Comparison of ENCODE assay signal across 7 cellular contexts in genomic region chr7:30510124-30511074, GRCh38. TPM values are rescaled to one million over a fixed set of nuclear protein-coding genes. Genes with fewer than 3 reads are reported as not detected.
A peak's percentile ranks its signal among the peaks of the same experiment; 100 is the strongest.
DNase-seq lines count a peak whose midpoint lies in the region; ATAC-seq, FAIRE-seq and TF ChIP-seq lines count a peak whose summit lies in the region.

No MANE protein-coding gene starts in this region.

- peak; percentile 69 for ATAC-seq in GM23338
- ATAC-seq in stimulated activated naive CD8-positive, alpha-beta T cell treated with anti-CD3 and anti-CD28 coated beads, Interleukin-15, Interleukin-2, amounts not matched to agents 100 U/mL and 50 U/mL, for 24 hours = peak; percentile 49
- ATAC-seq in HG03039 (IDR thresholded peaks at IDR 0.05; ENCODE audit: unreplicated experiment) = no peak

- DNase-seq in Daoy (ENCODE audit: low read depth) (peak; percentile 48), GM23338 (ENCODE audit: low spot score) (peak; percentile 75), NCI-H748 (lab: John Stamatoyannopoulos, UW; ENCODE audit: unreplicated experiment) (peak; percentile 72), astrocyte (ENCODE audit: low read depth) (peak; percentile 8)
- peak; percentile 32 for DNase-seq in stimulated activated naive CD8-positive, alpha-beta T cell treated with anti-CD3 and anti-CD28 coated beads, Interleukin-15, Interleukin-2, amounts not matched to agents 100 U/mL and 50 U/mL, for 24 hours

- H3K9me2 ChIP-seq in GM23338 (ENCODE audit: insufficient read depth) = 0 out of 2 replicates have a peak, but pooled peaks cover 6% of the 10 kb centered on the region

- H3K79me2 ChIP-seq in GM23338 (replicated peaks; ENCODE audit: insufficient read depth) (no peaks in the 10 kb centered on the region), astrocyte (ENCODE audit: insufficient read depth, low read length) (no peaks in the 10 kb centered on the region)

- H3K9me3 Mint-ChIP-seq in GM23338 (peaks cover 28% of the 10 kb centered on the region), astrocyte (ENCODE audit: unreplicated experiment) (no peaks in the 10 kb centered on the region)

- H3K36me3 ChIP-seq in GM23338 (ENCODE audit: insufficient read depth) = no peaks in the 10 kb centered on the region
- no peaks in the 10 kb centered on the region for H3K36me3 ChIP-seq in astrocyte (ENCODE audit: insufficient read depth, low read length)

- peaks cover 10% of the 10 kb centered on the region; the same call in 2 of the 3 replicates for H3K4me1 Mint-ChIP-seq in GM23338
- H3K4me1 Mint-ChIP-seq in astrocyte (ENCODE audit: low read depth, unreplicated experiment) = no peaks in the 10 kb centered on the region

- H4K20me1 ChIP-seq in GM23338 (replicated peaks; ENCODE audit: insufficient read depth) (no peaks in the 10 kb centered on the region), astrocyte (ENCODE audit: insufficient read depth, low read length) (no peaks in the 10 kb centered on the region)

- H3K4me1 ChIP-seq in GM23338 (ENCODE audit: insufficient read depth) (no peaks in the 10 kb centered on the region), astrocyte (ENCODE audit: insufficient read depth, low read length) (no peaks in the 10 kb centered on the region)

- H3K27ac ChIP-seq in GM23338 (ENCODE audit: low read depth) = no peak overlapping the region
- H3K27ac ChIP-seq in astrocyte (ENCODE audit: low read depth, low read length) = no peak overlapping the region

- no peaks in the 10 kb centered on the region for H3K9me3 ChIP-seq in astrocyte (ENCODE audit: insufficient read depth, low read depth, low read length)

- no peaks in the 10 kb centered on the region for H3K27me3 ChIP-seq in GM23338 (ENCODE audit: insufficient read depth)
- H3K27me3 ChIP-seq in astrocyte (ENCODE audit: insufficient read depth, low read length) = no peaks in the 10 kb centered on the region

- TF ChIP-seq CTCF in GM23338 (conservative IDR thresholded peaks at IDR 0.05; ENCODE audit: low read depth in 2 of 2) (peak; percentile 76 to 97), astrocyte (IDR thresholded peaks at IDR 0.05; ENCODE audit: insufficient read depth, low read depth, low read length) (peak; percentile 80)

- no peak overlapping the region for H3K4me3 Mint-ChIP-seq in GM23338
- no peak overlapping the region for H3K4me3 Mint-ChIP-seq in astrocyte (ENCODE audit: unreplicated experiment)

- H3K9ac ChIP-seq in astrocyte (ENCODE audit: low read length) = no peak overlapping the region

- H3K27ac Mint-ChIP-seq in GM23338 (no peak overlapping the region), astrocyte (ENCODE audit: unreplicated experiment) (no peak overlapping the region)

- FAIRE-seq in astrocyte (lab: Jason Lieb, UNC) = peak; percentile 5
- FAIRE-seq in islet of Langerhans (lab: Jason Lieb, UNC) = peak; percentile 36

- H3K4me2 ChIP-seq in GM23338 (no peak overlapping the region), astrocyte (ENCODE audit: low read length) (no peak overlapping the region)

- H3F3A ChIP-seq in GM23338 (replicated peaks; ENCODE audit: low read depth) = no peaks in the 10 kb centered on the region

- H3K27me3 Mint-ChIP-seq in GM23338 (ENCODE audit: insufficient read depth, low read depth, poor library complexity) (peaks cover 9% of the 10 kb centered on the region), astrocyte (ENCODE audit: low read depth, unreplicated experiment) (no peaks in the 10 kb centered on the region)

- H3K36me3 Mint-ChIP-seq in GM23338 (ENCODE audit: low read depth) = peaks cover 15% of the 10 kb centered on the region; the same call in 2 of the 3 replicates
- H3K36me3 Mint-ChIP-seq in astrocyte (ENCODE audit: low read depth, unreplicated experiment) = peaks cover 2% of the 10 kb centered on the region

- H2AFZ ChIP-seq in GM23338 = no peak overlapping the region
- H2AFZ ChIP-seq in astrocyte (ENCODE audit: low read depth, low read length) = no peak overlapping the region

- H3K4me3 ChIP-seq in GM23338 = no peak overlapping the region
- H3K4me3 ChIP-seq in astrocyte (ENCODE audit: insufficient read depth, low read depth, low read length) = no peak overlapping the region

TF ChIP-seq in GM23338, 12 proteins besides CTCF, POLR2A, EP300 and RAD21 (continues in another document):
- TF ChIP-seq STAT1 (IDR thresholded peaks at IDR 0.05; ENCODE audit: unreplicated experiment) = no peak
- no peak for TF ChIP-seq NANOG (IDR thresholded peaks at IDR 0.05; ENCODE audit: borderline replicate concordance)
- no peak for TF ChIP-seq JUNB (IDR thresholded peaks at IDR 0.05; ENCODE audit: unreplicated experiment)
- TF ChIP-seq EZH2phosphoT487 (IDR thresholded peaks at IDR 0.05; ENCODE audit: unreplicated experiment) = no peak
- TF ChIP-seq ZNF331 (CRISPR knock-in tag; IDR thresholded peaks at IDR 0.05; ENCODE audit: low read depth) = no peak
- TF ChIP-seq, protein P1, sequence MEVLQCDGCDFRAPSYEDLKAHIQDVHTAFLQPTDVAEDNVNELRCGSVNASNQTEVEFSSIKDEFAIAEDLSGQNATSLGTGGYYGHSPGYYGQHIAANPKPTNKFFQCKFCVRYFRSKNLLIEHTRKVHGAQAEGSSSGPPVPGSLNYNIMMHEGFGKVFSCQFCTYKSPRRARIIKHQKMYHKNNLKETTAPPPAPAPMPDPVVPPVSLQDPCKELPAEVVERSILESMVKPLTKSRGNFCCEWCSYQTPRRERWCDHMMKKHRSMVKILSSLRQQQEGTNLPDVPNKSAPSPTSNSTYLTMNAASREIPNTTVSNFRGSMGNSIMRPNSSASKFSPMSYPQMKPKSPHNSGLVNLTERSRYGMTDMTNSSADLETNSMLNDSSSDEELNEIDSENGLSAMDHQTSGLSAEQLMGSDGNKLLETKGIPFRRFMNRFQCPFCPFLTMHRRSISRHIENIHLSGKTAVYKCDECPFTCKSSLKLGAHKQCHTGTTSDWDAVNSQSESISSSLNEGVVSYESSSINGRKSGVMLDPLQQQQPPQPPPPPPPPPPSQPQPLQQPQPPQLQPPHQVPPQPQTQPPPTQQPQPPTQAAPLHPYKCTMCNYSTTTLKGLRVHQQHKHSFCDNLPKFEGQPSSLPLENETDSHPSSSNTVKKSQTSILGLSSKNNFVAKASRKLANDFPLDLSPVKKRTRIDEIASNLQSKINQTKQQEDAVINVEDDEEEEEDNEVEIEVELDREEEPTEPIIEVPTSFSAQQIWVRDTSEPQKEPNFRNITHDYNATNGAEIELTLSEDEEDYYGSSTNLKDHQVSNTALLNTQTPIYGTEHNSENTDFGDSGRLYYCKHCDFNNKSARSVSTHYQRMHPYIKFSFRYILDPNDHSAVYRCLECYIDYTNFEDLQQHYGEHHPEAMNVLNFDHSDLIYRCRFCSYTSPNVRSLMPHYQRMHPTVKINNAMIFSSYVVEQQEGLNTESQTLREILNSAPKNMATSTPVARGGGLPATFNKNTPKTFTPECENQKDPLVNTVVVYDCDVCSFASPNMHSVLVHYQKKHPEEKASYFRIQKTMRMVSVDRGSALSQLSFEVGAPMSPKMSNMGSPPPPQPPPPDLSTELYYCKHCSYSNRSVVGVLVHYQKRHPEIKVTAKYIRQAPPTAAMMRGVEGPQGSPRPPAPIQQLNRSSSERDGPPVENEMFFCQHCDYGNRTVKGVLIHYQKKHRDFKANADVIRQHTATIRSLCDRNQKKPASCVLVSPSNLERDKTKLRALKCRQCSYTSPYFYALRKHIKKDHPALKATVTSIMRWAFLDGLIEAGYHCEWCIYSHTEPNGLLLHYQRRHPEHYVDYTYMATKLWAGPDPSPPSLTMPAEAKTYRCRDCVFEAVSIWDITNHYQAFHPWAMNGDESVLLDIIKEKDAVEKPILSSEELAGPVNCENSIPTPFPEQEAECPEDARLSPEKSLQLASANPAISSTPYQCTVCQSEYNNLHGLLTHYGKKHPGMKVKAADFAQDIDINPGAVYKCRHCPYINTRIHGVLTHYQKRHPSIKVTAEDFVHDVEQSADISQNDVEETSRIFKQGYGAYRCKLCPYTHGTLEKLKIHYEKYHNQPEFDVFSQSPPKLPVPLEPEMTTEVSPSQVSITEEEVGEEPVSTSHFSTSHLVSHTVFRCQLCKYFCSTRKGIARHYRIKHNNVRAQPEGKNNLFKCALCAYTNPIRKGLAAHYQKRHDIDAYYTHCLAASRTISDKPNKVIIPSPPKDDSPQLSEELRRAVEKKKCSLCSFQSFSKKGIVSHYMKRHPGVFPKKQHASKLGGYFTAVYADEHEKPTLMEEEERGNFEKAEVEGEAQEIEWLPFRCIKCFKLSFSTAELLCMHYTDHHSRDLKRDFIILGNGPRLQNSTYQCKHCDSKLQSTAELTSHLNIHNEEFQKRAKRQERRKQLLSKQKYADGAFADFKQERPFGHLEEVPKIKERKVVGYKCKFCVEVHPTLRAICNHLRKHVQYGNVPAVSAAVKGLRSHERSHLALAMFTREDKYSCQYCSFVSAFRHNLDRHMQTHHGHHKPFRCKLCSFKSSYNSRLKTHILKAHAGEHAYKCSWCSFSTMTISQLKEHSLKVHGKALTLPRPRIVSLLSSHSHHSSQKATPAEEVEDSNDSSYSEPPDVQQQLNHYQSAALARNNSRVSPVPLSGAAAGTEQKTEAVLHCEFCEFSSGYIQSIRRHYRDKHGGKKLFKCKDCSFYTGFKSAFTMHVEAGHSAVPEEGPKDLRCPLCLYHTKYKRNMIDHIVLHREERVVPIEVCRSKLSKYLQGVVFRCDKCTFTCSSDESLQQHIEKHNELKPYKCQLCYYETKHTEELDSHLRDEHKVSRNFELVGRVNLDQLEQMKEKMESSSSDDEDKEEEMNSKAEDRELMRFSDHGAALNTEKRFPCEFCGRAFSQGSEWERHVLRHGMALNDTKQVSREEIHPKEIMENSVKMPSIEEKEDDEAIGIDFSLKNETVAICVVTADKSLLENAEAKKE (CRISPR knock-in tag; IDR thresholded peaks at IDR 0.05) = no peak
- TF ChIP-seq ZNF114 (CRISPR knock-in tag; IDR thresholded peaks at IDR 0.05) = no peak
- TF ChIP-seq EZH2 (IDR thresholded peaks at IDR 0.05; ENCODE audit: low read depth, unreplicated experiment) = no peak
- TF ChIP-seq ETS1 (IDR thresholded peaks at IDR 0.05) = no peak

RNA-seq across cellular contexts. Expression of gene GGCT, which starts 5.8 kb away (rescaled TPM):
- 153 and 195 TPM in 2 replicates for total RNA-seq in Daoy (2014; rRNA removed; shearing (Covaris generic))
- 104 and 113 TPM in 2 replicates for total RNA-seq in GM23338 (2014; rRNA removed; shearing (Covaris generic))
- polyA plus RNA-seq in GM23338 (2016; fragmentation: Nextera tagmentation; extraction: Ambion mirVana) = 197 and 229 TPM in 2 replicates
- total RNA-seq in astrocyte = 27.7 and 29.6 TPM in 2 replicates

RNA-seq across cellular contexts. Expression of gene NOD1, which starts 31.8 kb away (rescaled TPM):
- 5.6 and 6.6 TPM in 2 replicates for total RNA-seq in Daoy (2014; rRNA removed; shearing (Covaris generic))
- 3.8 and 7.3 TPM in 2 replicates for total RNA-seq in GM23338 (2014; rRNA removed; shearing (Covaris generic))
- polyA plus RNA-seq in GM23338 (2016; fragmentation: Nextera tagmentation; extraction: Ambion mirVana) = 2.1 and 3.3 TPM in 2 replicates
- 9.3 and 9.7 TPM in 2 replicates for total RNA-seq in astrocyte

Comparison
In these comparisons a context has a peak if more than half of its experiments do, and no peak if none do; other contexts are left out.
1. DNase-seq: peak in every context shown above with its lines; median percentile 75 in GM23338; 72 in NCI-H748; 48 in Daoy; 32 in stimulated activated naive CD8-positive, alpha-beta T cell treated with anti-CD3 and anti-CD28 coated beads, Interleukin-15, Interleukin-2, amounts not matched to agents 100 U/mL and 50 U/mL, for 24 hours; 8 in astrocyte.